1 cellular context compared by ENCODE assay signal in the genomic region with DNA sequence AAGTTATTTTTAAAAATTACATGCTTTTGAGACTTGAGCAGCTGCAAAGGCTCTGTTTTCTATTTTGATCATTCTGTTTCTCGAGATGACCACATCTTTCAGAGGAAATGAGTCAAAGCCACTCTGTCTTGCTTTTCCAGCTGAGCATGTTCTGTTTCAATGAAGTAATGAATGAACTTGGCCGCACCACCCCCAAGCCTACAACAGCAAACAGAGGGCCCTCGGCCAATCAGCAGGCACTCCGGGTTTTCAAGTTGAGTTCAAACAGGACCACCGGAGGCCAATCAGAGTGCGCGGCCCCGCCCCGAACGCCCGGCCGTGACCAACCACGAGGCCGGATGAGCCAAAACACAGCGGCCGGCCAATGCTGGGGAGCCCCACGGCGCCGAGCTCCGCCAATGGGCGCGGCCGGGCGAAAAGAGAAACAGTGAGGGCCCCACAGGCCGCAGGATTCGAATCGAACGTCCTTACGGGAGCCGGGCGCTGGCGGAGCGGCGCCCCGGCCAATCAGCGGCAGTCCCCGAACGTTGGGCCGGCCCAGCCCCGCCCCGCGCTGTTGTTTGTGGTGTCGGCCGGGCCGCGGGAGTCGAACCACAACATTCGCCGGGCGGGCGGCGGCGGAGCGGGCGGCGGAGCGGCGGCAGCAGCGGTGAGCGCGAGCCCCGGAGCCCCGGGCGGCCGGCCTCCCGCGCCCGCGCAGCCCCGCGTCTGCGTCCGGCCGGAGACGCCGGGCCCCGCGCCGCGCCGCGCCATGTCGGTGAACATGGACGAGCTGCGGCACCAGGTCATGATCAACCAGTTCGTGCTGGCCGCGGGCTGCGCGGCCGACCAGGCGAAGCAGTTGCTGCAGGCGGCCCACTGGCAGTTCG.
TF ChIP-seq lines count a peak whose summit lies in the region.

A gene (plus strand): TSS at position 594 of the 869 bp plus-strand sequence. CDS start 158 bp downstream, at position 752.

TF ChIP-seq in HepG2, 621 proteins besides CTCF, POLR2A, EP300 and RAD21 (continued from another document and continues in another):
- TF ChIP-seq, protein P1, sequence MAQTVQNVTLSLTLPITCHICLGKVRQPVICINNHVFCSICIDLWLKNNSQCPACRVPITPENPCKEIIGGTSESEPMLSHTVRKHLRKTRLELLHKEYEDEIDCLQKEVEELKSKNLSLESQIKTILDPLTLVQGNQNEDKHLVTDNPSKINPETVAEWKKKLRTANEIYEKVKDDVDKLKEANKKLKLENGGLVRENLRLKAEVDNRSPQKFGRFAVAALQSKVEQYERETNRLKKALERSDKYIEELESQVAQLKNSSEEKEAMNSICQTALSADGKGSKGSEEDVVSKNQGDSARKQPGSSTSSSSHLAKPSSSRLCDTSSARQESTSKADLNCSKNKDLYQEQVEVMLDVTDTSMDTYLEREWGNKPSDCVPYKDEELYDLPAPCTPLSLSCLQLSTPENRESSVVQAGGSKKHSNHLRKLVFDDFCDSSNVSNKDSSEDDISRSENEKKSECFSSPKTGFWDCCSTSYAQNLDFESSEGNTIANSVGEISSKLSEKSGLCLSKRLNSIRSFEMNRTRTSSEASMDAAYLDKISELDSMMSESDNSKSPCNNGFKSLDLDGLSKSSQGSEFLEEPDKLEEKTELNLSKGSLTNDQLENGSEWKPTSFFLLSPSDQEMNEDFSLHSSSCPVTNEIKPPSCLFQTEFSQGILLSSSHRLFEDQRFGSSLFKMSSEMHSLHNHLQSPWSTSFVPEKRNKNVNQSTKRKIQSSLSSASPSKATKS (CRISPR knock-in tag; IDR thresholded peaks at IDR 0.05): no peak
- no peak for TF ChIP-seq TSC22D2 (CRISPR knock-in tag; IDR thresholded peaks at IDR 0.05; ENCODE audit: borderline replicate concordance)
- TF ChIP-seq ZNF24 (IDR thresholded peaks at IDR 0.05): peak; percentile 98
- TF ChIP-seq, protein P2, sequence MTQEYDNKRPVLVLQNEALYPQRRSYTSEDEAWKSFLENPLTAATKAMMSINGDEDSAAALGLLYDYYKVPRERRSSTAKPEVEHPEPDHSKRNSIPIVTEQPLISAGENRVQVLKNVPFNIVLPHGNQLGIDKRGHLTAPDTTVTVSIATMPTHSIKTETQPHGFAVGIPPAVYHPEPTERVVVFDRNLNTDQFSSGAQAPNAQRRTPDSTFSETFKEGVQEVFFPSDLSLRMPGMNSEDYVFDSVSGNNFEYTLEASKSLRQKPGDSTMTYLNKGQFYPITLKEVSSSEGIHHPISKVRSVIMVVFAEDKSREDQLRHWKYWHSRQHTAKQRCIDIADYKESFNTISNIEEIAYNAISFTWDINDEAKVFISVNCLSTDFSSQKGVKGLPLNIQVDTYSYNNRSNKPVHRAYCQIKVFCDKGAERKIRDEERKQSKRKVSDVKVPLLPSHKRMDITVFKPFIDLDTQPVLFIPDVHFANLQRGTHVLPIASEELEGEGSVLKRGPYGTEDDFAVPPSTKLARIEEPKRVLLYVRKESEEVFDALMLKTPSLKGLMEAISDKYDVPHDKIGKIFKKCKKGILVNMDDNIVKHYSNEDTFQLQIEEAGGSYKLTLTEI (CRISPR knock-in tag; conservative IDR thresholded peaks at IDR 0.05): no peak
- no peak for TF ChIP-seq ZNF468 (CRISPR knock-in tag; IDR thresholded peaks at IDR 0.05)
- no peak for TF ChIP-seq HNRNPK (IDR thresholded peaks at IDR 0.05; ENCODE audit: low read depth, low read length, poor library complexity, severe bottlenecking)
- TF ChIP-seq ETV6 (CRISPR knock-in tag; conservative IDR thresholded peaks at IDR 0.05): no peak
- no peak for TF ChIP-seq ZNF33B (CRISPR knock-in tag; IDR thresholded peaks at IDR 0.05)
- TF ChIP-seq, protein P3, sequence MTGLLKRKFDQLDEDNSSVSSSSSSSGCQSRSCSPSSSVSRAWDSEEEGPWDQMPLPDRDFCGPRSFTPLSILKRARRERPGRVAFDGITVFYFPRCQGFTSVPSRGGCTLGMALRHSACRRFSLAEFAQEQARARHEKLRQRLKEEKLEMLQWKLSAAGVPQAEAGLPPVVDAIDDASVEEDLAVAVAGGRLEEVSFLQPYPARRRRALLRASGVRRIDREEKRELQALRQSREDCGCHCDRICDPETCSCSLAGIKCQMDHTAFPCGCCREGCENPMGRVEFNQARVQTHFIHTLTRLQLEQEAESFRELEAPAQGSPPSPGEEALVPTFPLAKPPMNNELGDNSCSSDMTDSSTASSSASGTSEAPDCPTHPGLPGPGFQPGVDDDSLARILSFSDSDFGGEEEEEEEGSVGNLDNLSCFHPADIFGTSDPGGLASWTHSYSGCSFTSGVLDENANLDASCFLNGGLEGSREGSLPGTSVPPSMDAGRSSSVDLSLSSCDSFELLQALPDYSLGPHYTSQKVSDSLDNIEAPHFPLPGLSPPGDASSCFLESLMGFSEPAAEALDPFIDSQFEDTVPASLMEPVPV (CRISPR knock-in tag; IDR thresholded peaks at IDR 0.05): peak; percentile 98
- TF ChIP-seq, protein P4, sequence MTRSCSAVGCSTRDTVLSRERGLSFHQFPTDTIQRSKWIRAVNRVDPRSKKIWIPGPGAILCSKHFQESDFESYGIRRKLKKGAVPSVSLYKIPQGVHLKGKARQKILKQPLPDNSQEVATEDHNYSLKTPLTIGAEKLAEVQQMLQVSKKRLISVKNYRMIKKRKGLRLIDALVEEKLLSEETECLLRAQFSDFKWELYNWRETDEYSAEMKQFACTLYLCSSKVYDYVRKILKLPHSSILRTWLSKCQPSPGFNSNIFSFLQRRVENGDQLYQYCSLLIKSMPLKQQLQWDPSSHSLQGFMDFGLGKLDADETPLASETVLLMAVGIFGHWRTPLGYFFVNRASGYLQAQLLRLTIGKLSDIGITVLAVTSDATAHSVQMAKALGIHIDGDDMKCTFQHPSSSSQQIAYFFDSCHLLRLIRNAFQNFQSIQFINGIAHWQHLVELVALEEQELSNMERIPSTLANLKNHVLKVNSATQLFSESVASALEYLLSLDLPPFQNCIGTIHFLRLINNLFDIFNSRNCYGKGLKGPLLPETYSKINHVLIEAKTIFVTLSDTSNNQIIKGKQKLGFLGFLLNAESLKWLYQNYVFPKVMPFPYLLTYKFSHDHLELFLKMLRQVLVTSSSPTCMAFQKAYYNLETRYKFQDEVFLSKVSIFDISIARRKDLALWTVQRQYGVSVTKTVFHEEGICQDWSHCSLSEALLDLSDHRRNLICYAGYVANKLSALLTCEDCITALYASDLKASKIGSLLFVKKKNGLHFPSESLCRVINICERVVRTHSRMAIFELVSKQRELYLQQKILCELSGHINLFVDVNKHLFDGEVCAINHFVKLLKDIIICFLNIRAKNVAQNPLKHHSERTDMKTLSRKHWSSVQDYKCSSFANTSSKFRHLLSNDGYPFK (CRISPR knock-in tag; IDR thresholded peaks at IDR 0.05; ENCODE audit: borderline replicate concordance): no peak
- TF ChIP-seq, protein P5, sequence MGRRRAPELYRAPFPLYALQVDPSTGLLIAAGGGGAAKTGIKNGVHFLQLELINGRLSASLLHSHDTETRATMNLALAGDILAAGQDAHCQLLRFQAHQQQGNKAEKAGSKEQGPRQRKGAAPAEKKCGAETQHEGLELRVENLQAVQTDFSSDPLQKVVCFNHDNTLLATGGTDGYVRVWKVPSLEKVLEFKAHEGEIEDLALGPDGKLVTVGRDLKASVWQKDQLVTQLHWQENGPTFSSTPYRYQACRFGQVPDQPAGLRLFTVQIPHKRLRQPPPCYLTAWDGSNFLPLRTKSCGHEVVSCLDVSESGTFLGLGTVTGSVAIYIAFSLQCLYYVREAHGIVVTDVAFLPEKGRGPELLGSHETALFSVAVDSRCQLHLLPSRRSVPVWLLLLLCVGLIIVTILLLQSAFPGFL (CRISPR knock-in tag; IDR thresholded peaks at IDR 0.05): no peak
- no peak for TF ChIP-seq POLR2AphosphoS2 (IDR thresholded peaks at IDR 0.05; ENCODE audit: low read depth, low read length)
- peak; percentile 61; the same call in 1 of the 2 replicates for TF ChIP-seq MYC (CRISPR knock-in tag; IDR thresholded peaks at IDR 0.05; ENCODE audit: borderline replicate concordance)
- no peak; the same call in 1 of the 2 replicates for TF ChIP-seq ZNF230 (CRISPR knock-in tag; IDR thresholded peaks at IDR 0.05)
- TF ChIP-seq ELF1 (CRISPR knock-in tag; IDR thresholded peaks at IDR 0.05): no peak
- no peak for TF ChIP-seq KLF9 (CRISPR knock-in tag; IDR thresholded peaks at IDR 0.05; ENCODE audit: low read depth)
- peak; percentile 97 for TF ChIP-seq POGZ (CRISPR knock-in tag; IDR thresholded peaks at IDR 0.05)
- TF ChIP-seq CREB1 (IDR thresholded peaks at IDR 0.05): peak; percentile 81
- peak; percentile 83 for TF ChIP-seq CREB1 (CRISPR knock-in tag; IDR thresholded peaks at IDR 0.05)
- no peak for TF ChIP-seq ZNF850 (CRISPR knock-in tag; conservative IDR thresholded peaks at IDR 0.05)
- TF ChIP-seq ZNF335 (CRISPR knock-in tag; IDR thresholded peaks at IDR 0.05): no peak
- TF ChIP-seq, protein P6, sequence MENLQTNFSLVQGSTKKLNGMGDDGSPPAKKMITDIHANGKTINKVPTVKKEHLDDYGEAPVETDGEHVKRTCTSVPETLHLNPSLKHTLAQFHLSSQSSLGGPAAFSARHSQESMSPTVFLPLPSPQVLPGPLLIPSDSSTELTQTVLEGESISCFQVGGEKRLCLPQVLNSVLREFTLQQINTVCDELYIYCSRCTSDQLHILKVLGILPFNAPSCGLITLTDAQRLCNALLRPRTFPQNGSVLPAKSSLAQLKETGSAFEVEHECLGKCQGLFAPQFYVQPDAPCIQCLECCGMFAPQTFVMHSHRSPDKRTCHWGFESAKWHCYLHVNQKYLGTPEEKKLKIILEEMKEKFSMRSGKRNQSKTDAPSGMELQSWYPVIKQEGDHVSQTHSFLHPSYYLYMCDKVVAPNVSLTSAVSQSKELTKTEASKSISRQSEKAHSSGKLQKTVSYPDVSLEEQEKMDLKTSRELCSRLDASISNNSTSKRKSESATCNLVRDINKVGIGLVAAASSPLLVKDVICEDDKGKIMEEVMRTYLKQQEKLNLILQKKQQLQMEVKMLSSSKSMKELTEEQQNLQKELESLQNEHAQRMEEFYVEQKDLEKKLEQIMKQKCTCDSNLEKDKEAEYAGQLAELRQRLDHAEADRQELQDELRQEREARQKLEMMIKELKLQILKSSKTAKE (CRISPR knock-in tag; IDR thresholded peaks at IDR 0.05; ENCODE audit: borderline replicate concordance): no peak
- no peak for TF ChIP-seq ZNF792 (CRISPR knock-in tag; IDR thresholded peaks at IDR 0.05)
- TF ChIP-seq ZNF720 (CRISPR knock-in tag; IDR thresholded peaks at IDR 0.05): no peak
- TF ChIP-seq, protein P7, sequence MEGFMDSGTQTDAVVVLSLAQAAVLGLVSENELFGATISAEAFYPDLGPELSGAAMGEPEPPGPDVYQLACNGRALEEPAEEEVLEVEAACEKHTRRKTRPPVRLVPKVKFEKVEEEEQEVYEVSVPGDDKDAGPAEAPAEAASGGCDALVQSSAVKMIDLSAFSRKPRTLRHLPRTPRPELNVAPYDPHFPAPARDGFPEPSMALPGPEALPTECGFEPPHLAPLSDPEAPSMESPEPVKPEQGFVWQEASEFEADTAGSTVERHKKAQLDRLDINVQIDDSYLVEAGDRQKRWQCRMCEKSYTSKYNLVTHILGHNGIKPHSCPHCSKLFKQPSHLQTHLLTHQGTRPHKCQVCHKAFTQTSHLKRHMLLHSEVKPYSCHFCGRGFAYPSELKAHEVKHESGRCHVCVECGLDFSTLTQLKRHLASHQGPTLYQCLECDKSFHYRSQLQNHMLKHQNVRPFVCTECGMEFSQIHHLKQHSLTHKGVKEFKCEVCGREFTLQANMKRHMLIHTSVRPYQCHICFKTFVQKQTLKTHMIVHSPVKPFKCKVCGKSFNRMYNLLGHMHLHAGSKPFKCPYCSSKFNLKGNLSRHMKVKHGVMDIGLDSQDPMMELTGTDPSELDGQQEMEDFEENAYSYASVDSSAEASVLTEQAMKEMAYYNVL (CRISPR knock-in tag; IDR thresholded peaks at IDR 0.05; ENCODE audit: borderline replicate concordance): peak; percentile 68; the same call in 1 of the 2 replicates
- TF ChIP-seq GABPB1 (CRISPR knock-in tag; IDR thresholded peaks at IDR 0.05): peak; percentile 80; the same call in 1 of the 2 replicates
- TF ChIP-seq HNF4G (IDR thresholded peaks at IDR 0.05; ENCODE audit: borderline replicate concordance, low read depth, low read length): peak; percentile 20; the same call in 1 of the 2 replicates
- no peak for TF ChIP-seq HNF4G (CRISPR knock-in tag; IDR thresholded peaks at IDR 0.05; ENCODE audit: borderline replicate concordance, low read depth)
- no peak for TF ChIP-seq ZNF367 (CRISPR knock-in tag; IDR thresholded peaks at IDR 0.05; ENCODE audit: borderline replicate concordance)
- no peak for TF ChIP-seq ZNF180 (CRISPR knock-in tag; IDR thresholded peaks at IDR 0.05; ENCODE audit: borderline replicate concordance, low read depth)
- no peak for TF ChIP-seq ZNF263 (CRISPR knock-in tag; IDR thresholded peaks at IDR 0.05)
- TF ChIP-seq, protein P8, sequence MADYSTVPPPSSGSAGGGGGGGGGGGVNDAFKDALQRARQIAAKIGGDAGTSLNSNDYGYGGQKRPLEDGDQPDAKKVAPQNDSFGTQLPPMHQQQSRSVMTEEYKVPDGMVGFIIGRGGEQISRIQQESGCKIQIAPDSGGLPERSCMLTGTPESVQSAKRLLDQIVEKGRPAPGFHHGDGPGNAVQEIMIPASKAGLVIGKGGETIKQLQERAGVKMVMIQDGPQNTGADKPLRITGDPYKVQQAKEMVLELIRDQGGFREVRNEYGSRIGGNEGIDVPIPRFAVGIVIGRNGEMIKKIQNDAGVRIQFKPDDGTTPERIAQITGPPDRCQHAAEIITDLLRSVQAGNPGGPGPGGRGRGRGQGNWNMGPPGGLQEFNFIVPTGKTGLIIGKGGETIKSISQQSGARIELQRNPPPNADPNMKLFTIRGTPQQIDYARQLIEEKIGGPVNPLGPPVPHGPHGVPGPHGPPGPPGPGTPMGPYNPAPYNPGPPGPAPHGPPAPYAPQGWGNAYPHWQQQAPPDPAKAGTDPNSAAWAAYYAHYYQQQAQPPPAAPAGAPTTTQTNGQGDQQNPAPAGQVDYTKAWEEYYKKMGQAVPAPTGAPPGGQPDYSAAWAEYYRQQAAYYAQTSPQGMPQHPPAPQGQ (CRISPR knock-in tag; IDR thresholded peaks at IDR 0.05; ENCODE audit: borderline replicate concordance): no peak
- TF ChIP-seq, protein P9, sequence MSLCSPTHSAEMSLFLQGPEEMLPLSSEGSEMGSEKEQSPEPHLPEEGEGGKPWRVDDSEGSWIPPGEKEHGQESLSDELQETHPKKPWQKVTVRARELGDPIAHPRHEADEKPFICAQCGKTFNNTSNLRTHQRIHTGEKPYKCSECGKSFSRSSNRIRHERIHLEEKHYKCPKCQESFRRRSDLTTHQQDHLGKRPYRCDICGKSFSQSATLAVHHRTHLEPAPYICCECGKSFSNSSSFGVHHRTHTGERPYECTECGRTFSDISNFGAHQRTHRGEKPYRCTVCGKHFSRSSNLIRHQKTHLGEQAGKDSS (CRISPR knock-in tag; IDR thresholded peaks at IDR 0.05; ENCODE audit: borderline replicate concordance, low read depth): no peak
- TF ChIP-seq HOXD1 (CRISPR knock-in tag; IDR thresholded peaks at IDR 0.05): peak; percentile 51; the same call in 1 of the 2 replicates
- TF ChIP-seq, protein P10, sequence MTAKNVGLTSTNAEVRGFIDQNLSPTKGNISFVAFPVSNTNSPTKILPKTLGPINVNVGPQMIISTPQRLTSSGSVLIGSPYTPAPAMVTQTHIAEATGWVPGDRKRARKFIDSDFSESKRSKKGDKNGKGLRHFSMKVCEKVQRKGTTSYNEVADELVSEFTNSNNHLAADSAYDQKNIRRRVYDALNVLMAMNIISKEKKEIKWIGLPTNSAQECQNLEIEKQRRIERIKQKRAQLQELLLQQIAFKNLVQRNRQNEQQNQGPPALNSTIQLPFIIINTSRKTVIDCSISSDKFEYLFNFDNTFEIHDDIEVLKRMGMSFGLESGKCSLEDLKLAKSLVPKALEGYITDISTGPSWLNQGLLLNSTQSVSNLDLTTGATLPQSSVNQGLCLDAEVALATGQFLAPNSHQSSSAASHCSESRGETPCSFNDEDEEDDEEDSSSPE (CRISPR knock-in tag; IDR thresholded peaks at IDR 0.05): peak; percentile 93
- TF ChIP-seq ZSCAN29 (CRISPR knock-in tag; conservative IDR thresholded peaks at IDR 0.05): peak; percentile 72; the same call in 1 of the 2 replicates
- no peak for TF ChIP-seq ZSCAN31 (CRISPR knock-in tag; IDR thresholded peaks at IDR 0.05; ENCODE audit: low read depth)
- TF ChIP-seq ZNF337 (CRISPR knock-in tag; IDR thresholded peaks at IDR 0.05; ENCODE audit: borderline replicate concordance, low read depth): no peak
